ENCODE assay signal across 10 cellular contexts in the genomic region with DNA sequence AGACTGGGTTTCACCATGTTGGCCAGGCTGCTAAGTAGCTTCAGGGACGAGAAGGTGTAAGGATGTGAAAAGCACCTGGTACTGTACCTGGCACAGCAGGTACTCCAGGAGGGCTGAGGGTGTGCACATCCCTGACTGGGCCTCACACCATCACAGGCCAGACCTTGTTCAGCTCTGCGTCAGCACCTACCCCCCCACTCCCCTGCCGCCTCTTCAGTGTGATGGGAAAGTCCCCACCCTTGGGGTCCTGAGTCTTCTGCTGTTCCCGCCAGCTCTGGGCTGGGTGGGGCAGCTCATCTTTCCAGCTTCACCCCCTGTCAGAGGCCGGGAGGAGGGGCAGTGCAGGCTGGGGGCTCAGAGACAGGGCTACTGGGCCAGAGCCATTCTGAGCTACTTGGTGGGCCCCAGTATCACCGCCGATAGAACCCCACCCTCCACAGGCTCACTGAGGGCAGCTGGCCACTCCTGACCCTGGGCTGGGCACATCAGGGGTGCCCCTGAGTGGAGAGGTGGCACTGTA. TPM values are rescaled to one million over a fixed set of nuclear protein-coding genes. Genes with fewer than 3 reads are reported as not detected.
DNase-seq lines count a peak whose midpoint lies in the region; ATAC-seq, FAIRE-seq and TF ChIP-seq lines count a peak whose summit lies in the region.
"Had no signal": no experiment of that assay in that cellular context is flagged by ENCODE, and none has a peak within 500 bp of the region (broad histone marks: within the 10 kb centered on the region; RNA-seq: fewer than 3 reads in every experiment).

No MANE protein-coding gene starts in this region.

- H4K91ac ChIP-seq in IMR-90 (ENCODE audit: insufficient read depth, low read depth, low read length) = no peak overlapping the region

- CTCF ChIA-PET in IMR-90 (lab: Yijun Ruan, JAX) (no interaction called here), HepG2 (lab: Yijun Ruan, JAX; ENCODE audit: low intra/inter-chr PET ratio, low total read pairs) (no interaction called here), PC-9 (lab: Charles Lee) (no interaction called here)

- H4K8ac ChIP-seq in IMR-90 (ENCODE audit: low read depth in 2 of 2, low read length in 2 of 2) = no peak overlapping the region

- H3K56ac ChIP-seq in IMR-90 (ENCODE audit: extremely low read depth, insufficient read depth, low read length) = no peak overlapping the region

- H2BK15ac ChIP-seq in IMR-90 (ENCODE audit: low read depth, low read length) = no peak overlapping the region

- in situ Hi-C loops in IMR-90 (cut with MboI; ENCODE audit: low sequenced_read_pairs) = no loop called here
- in situ Hi-C loops in HepG2 (cut with HindIII; ENCODE audit: extremely low pct_ligation_motif_present, low pct_unique_long_range_greater_than_20kb) = no loop called here

- TF ChIP-seq RAD21 in IMR-90 (IDR thresholded peaks at IDR 0.05; ENCODE audit: low read length) (no peak), HepG2 (CRISPR knock-in tag; IDR thresholded peaks at IDR 0.05) (no peak)

- BruUV-seq in IMR-90 (replicated peaks; lab: Mats Ljungman, UMichigan) = no TSS peak
- no TSS peak for BruUV-seq in HepG2 (replicated peaks; lab: Mats Ljungman, UMichigan)
- no TSS peak for BruUV-seq in PC-9 (replicated peaks; lab: Mats Ljungman, UMichigan)

- no peaks in the 10 kb centered on the region for H3K9me2 ChIP-seq in PC-9 (ENCODE audit: insufficient read depth)

- TF ChIP-seq CTCF in IMR-90 (conservative IDR thresholded peaks at IDR 0.05; ENCODE audit: low read depth, low read length) (no peak), HepG2 (CRISPR knock-in tag; IDR thresholded peaks at IDR 0.05) (no peak), PC-9 (conservative IDR thresholded peaks at IDR 0.05) (no peak)

- H4K20me1 ChIP-seq in IMR-90 (ENCODE audit: insufficient read depth, low read length) = no peaks in the 10 kb centered on the region
- no peaks in the 10 kb centered on the region for H4K20me1 ChIP-seq in HepG2 (ENCODE audit: insufficient read depth, low read length)
- no peaks in the 10 kb centered on the region for H4K20me1 ChIP-seq in PC-9 (ENCODE audit: insufficient read depth)

- 100% methylated on average over 1 of the region's 7 CpGs; no CpG with 5 or more reads in 1 of the 2 experiments for WGBS in IMR-90 (ENCODE audit: extremely low coverage in 2 of 2, insufficient read length in 1 of 2), 2 experiments
- WGBS in HepG2 (ENCODE audit: low lambda C conversion rate) = 67% methylated on average over 2 of the region's 7 CpGs

- no peaks in the 10 kb centered on the region for H3K79me1 ChIP-seq in IMR-90 (ENCODE audit: low read depth in 1 of 2, low read length in 2 of 2)

- no peak overlapping the region for H3K14ac ChIP-seq in IMR-90 (replicated peaks; ENCODE audit: low read depth, low read length)

- ATAC-seq in IMR-90 (ENCODE audit: low read depth) (no peak), HepG2 (no peak), GM19324 (IDR thresholded peaks at IDR 0.05; ENCODE audit: low FRiP score, unreplicated experiment) (no peak)

- H3K9me3 ChIP-seq in IMR-90 (ENCODE audit: control insufficient read depth, insufficient read depth, low read length) = peaks cover 9% of the 10 kb centered on the region
- no peaks in the 10 kb centered on the region for H3K9me3 ChIP-seq in HepG2 (ENCODE audit: low read length)
- H3K9me3 ChIP-seq in PC-9 (ENCODE audit: insufficient read depth, low read depth) = no peaks in the 10 kb centered on the region

- H3K4me2 ChIP-seq in IMR-90 (ENCODE audit: low read depth, low read length) (no peak overlapping the region), HepG2 (ENCODE audit: low read depth, low read length) (peak overlapping the region; percentile 31; the same call in 1 of the 2 replicates), PC-9 (no peak overlapping the region)

- H3K4me3 ChIP-seq in IMR-90 (ENCODE audit: insufficient read depth, low read depth, low read length) (no peak overlapping the region), HepG2 (replicated peaks in 1 of 3; ENCODE audit: insufficient read depth in 1 of 3, low read depth in 2 of 3, low read length in 3 of 3) (no peak overlapping the region), PC-9 (no peak overlapping the region)

- H3K23ac ChIP-seq in IMR-90 (ENCODE audit: low read depth, low read length) = no peak overlapping the region

- H3K4ac ChIP-seq in IMR-90 (ENCODE audit: low read depth, low read length) = no peak overlapping the region

- H3K27ac ChIP-seq in IMR-90 (ENCODE audit: insufficient read depth, low read length) (no peak overlapping the region), HepG2 (ENCODE audit: extremely low read length, insufficient read depth, low read length) (no peak overlapping the region), PC-9 (no peak overlapping the region)
- H3K27ac ChIP-seq: epithelial cell of prostate had no signal

- H2AFZ ChIP-seq in IMR-90 (replicated peaks; ENCODE audit: low read length, poor library complexity) = peak overlapping the region; percentile 43
- no peak overlapping the region for H2AFZ ChIP-seq in HepG2 (ENCODE audit: low read length)
- no peak overlapping the region for H2AFZ ChIP-seq in PC-9

- H2BK20ac ChIP-seq in IMR-90 (ENCODE audit: low read depth, low read length) = no peak overlapping the region

- no peak overlapping the region for H3K18ac ChIP-seq in IMR-90 (ENCODE audit: low read depth, low read length)

- POLR2A ChIA-PET in IMR-90 (lab: Charles Lee; ENCODE audit: unreplicated experiment) = no interaction called here
- POLR2A ChIA-PET in HepG2 (lab: Yijun Ruan, JAX) = interaction anchor here (0.7 to 1.3 kb wide), 2 partner anchors 7 to 25 kb away, joined by 3 to 6 read pairs; no protein-coding TSS in a partner anchor
- POLR2A ChIA-PET in PC-9 (lab: Charles Lee; ENCODE audit: unreplicated experiment) = no interaction called here

- no peak overlapping the region for H2AK9ac ChIP-seq in IMR-90 (replicated peaks; ENCODE audit: low read depth, low read length, poor library complexity)

- H3K4me1 ChIP-seq in IMR-90 (ENCODE audit: control insufficient read depth, insufficient read depth, low read length) = peaks cover 2% of the 10 kb centered on the region; the same call in 1 of the 2 replicates
- H3K4me1 ChIP-seq in HepG2 (ENCODE audit: insufficient read depth, low read length) = peaks cover 65% of the 10 kb centered on the region
- H3K4me1 ChIP-seq in PC-9 (replicated peaks; ENCODE audit: insufficient read depth) = 0 out of 2 replicates have a peak, but pooled peaks cover 7% of the 10 kb centered on the region

- TF ChIP-seq POLR2A in IMR-90 (IDR thresholded peaks at IDR 0.05; ENCODE audit: low read depth, low read length) (no peak), HepG2 (IDR thresholded peaks at IDR 0.05; ENCODE audit: insufficient read depth in 1 of 2, low read depth in 2 of 2, low read length in 2 of 2) (no peak)

- DNase-seq in IMR-90 (no peak), HepG2 (ENCODE audit: low spot score) (no peak), PC-9 (no peak), NCI-H510A treated with DMSO at 0.1 percent for 48 hours (lab: John Stamatoyannopoulos, UW) (no peak), NCI-H2081 treated with DMSO at 0.1 percent for 48 hours (lab: John Stamatoyannopoulos, UW) (no peak)
- peak; percentile 44 for DNase-seq in activated CD8-positive, alpha-beta memory T cell treated with anti-CD3 and anti-CD28 coated beads, Interleukin-2, amount 50 U/mL, for 24 hours (ENCODE audit: extremely low read depth)
- DNase-seq in stimulated activated naive CD4-positive, alpha-beta T cell (lab: John Stamatoyannopoulos, UW) = peak; percentile 26 to 71 (median 40)
- DNase-seq: mesendoderm had no signal

- no peak overlapping the region for H4K5ac ChIP-seq in IMR-90 (ENCODE audit: low read depth, low read length)

- H3K36me3 ChIP-seq in IMR-90 (ENCODE audit: control insufficient read depth, insufficient read depth, low read length) (no peaks in the 10 kb centered on the region), HepG2 (replicated peaks in 1 of 2; ENCODE audit: control insufficient read depth in 1 of 2, insufficient read depth in 2 of 2, low read length in 2 of 2) (no peaks in the 10 kb centered on the region), PC-9 (ENCODE audit: low read depth) (no peaks in the 10 kb centered on the region)

- dilution Hi-C loops in IMR-90 (cut with HindIII; ENCODE audit: low sequenced_read_pairs, unreplicated experiment) = no loop called here

- no peak overlapping the region for H2BK5ac ChIP-seq in IMR-90 (ENCODE audit: low read depth, low read length, poor library complexity, severe bottlenecking)

- H3K9ac ChIP-seq in IMR-90 (ENCODE audit: low read depth, low read length) (no peak overlapping the region), HepG2 (ENCODE audit: insufficient read depth, low read depth, low read length) (no peak overlapping the region)

- FAIRE-seq in HepG2 (lab: Jason Lieb, UNC) = no peak

- H3K9me1 ChIP-seq in IMR-90 (ENCODE audit: insufficient read depth, low read length) = no peaks in the 10 kb centered on the region

- H3K27me3 ChIP-seq in IMR-90 (ENCODE audit: control insufficient read depth, insufficient read depth, low read length) = peaks cover 4% of the 10 kb centered on the region
- H3K27me3 ChIP-seq in HepG2 (ENCODE audit: control insufficient read depth in 1 of 2, insufficient read depth in 2 of 2, low read length in 2 of 2) = no peaks in the 10 kb centered on the region
- no peaks in the 10 kb centered on the region for H3K27me3 ChIP-seq in PC-9 (ENCODE audit: insufficient read depth, low read depth)

- TF ChIP-seq EP300 in HepG2 (IDR thresholded peaks at IDR 0.05; ENCODE audit: low read depth in 2 of 2, low read length in 2 of 2) (no peak), HepG2 (CRISPR knock-in tag; IDR thresholded peaks at IDR 0.05; ENCODE audit: borderline replicate concordance) (no peak)

- no peak overlapping the region for H2BK120ac ChIP-seq in IMR-90 (ENCODE audit: low read depth, low read length)

- intact Hi-C loops in IMR-90 (cut with micrococcal nuclease) = no loop called here
- intact Hi-C loops in HepG2 (cut with micrococcal nuclease; ENCODE audit: unreplicated experiment) = no loop called here
- intact Hi-C loops in PC-9 (cut with micrococcal nuclease; ENCODE audit: unreplicated experiment) = no loop called here

- peak overlapping the region; percentile 1; the same call in 1 of the 2 replicates for H2AK5ac ChIP-seq in IMR-90 (ENCODE audit: low read depth, low read length)

- H3K79me2 ChIP-seq in HepG2 (ENCODE audit: insufficient read depth, low read length) (no peaks in the 10 kb centered on the region), PC-9 (ENCODE audit: low read depth) (no peaks in the 10 kb centered on the region)

- H3F3A ChIP-seq in PC-9 (ENCODE audit: insufficient read depth, low read depth) = no peaks in the 10 kb centered on the region

RNA-seq across cellular contexts. Expression of a gene that starts 6.7 kb away (rescaled TPM):
- total RNA-seq in IMR-90 (2012; rRNA removed) = 8.9 and 9.0 TPM in 2 replicates
- 37.2 and 45.3 TPM in 2 replicates for polyA plus RNA-seq in IMR-90 (2012; rRNA removed)
- 20.8 and 21.2 TPM in 2 replicates for polyA plus RNA-seq in IMR-90 (2012; cell fraction: cytosol; rRNA removed)
- 229 and 480 TPM in 2 replicates for polyA plus RNA-seq in IMR-90 (2012; cell fraction: nucleus; rRNA removed; ENCODE audit: low replicate concordance)
- 7.0 and 16.9 TPM in 2 replicates for total RNA-seq in HepG2 (2016; rRNA removed; fragmentation: Illumina TruSeq; extraction: Trizol)
- total RNA-seq in HepG2 (2016; cell fraction: cytosol; rRNA removed; fragmentation: Illumina TruSeq; extraction: Trizol; ENCODE audit: low read depth) = 8.3 and 8.9 TPM in 2 replicates
- 6.0 and 17.5 TPM in 2 replicates for total RNA-seq in HepG2 (2016; cell fraction: insoluble cytoplasmic fraction; rRNA removed; fragmentation: Illumina TruSeq; extraction: Trizol)
- 10.1 and 13.2 TPM in 2 replicates for total RNA-seq in HepG2 (2016; cell fraction: membrane; rRNA removed; fragmentation: Illumina TruSeq; extraction: Trizol)
- 24.2 and 26.2 TPM in 2 replicates for total RNA-seq in HepG2 (2016; cell fraction: nucleus; rRNA removed; fragmentation: Illumina TruSeq; extraction: Trizol)
- 34.5 and 38.6 TPM in 2 replicates for polyA plus RNA-seq in HepG2 (2011; rRNA removed)
- polyA plus RNA-seq in HepG2 (2011; cell fraction: cytosol; rRNA removed) = 9.0 and 10.4 TPM in 2 replicates
- 190 and 200 TPM in 2 replicates for polyA plus RNA-seq in HepG2 (2011; cell fraction: nucleus; rRNA removed)
- polyA plus RNA-seq in HepG2 (2012) = 8.5 and 20.0 TPM in 2 replicates
- 8.6 and 9.1 TPM in 2 replicates for polyA plus RNA-seq in HepG2 (2016; cell fraction: cytosol; fragmentation: Illumina TruSeq; extraction: Trizol; ENCODE audit: low read depth)
- 8.9 and 10.1 TPM in 2 replicates for polyA plus RNA-seq in HepG2 (2016; cell fraction: insoluble cytoplasmic fraction; fragmentation: Illumina TruSeq; extraction: Trizol; ENCODE audit: low read depth)
- 12.6 and 15.4 TPM in 2 replicates for polyA plus RNA-seq in HepG2 (2016; cell fraction: membrane; fragmentation: Illumina TruSeq; extraction: Trizol; ENCODE audit: low read depth)
- 68.6 and 68.9 TPM in 2 replicates for polyA plus RNA-seq in HepG2 (2016; cell fraction: nucleus; fragmentation: Illumina TruSeq; extraction: Trizol; ENCODE audit: insufficient read depth, low read depth)
- 33.1 and 43.4 TPM in 2 replicates for polyA minus RNA-seq in HepG2 (2011; rRNA and poly(A)+ RNA removed; ENCODE audit: low replicate concordance)
- 8.4 and 8.5 TPM in 2 replicates for polyA minus RNA-seq in HepG2 (2011; cell fraction: cytosol; rRNA and poly(A)+ RNA removed)
- polyA minus RNA-seq in HepG2 (2011; cell fraction: nucleus; rRNA and poly(A)+ RNA removed) = 60.7 and 63.2 TPM in 2 replicates
- total RNA-seq in PC-9 (2021) = 40.4 and 54.0 TPM in 2 replicates

RNA-seq across cellular contexts. Expression of a gene that starts 30.1 kb away (rescaled TPM):
- total RNA-seq in IMR-90 (2012; rRNA removed) (33.3 and 36.9 TPM in 2 replicates), HepG2 (2016; rRNA removed; fragmentation: Illumina TruSeq; extraction: Trizol) (28.5 and 38.0 TPM in 2 replicates), PC-9 (2021) (37.1 and 44.8 TPM in 2 replicates)
- polyA plus RNA-seq in IMR-90 (2012; rRNA removed) (38.5 and 46.1 TPM in 2 replicates), HepG2 (2011; rRNA removed) (25.6 and 30.1 TPM in 2 replicates)
- 48.6 and 56.4 TPM in 2 replicates for polyA plus RNA-seq in IMR-90 (2012; cell fraction: cytosol; rRNA removed)
- 120 and 143 TPM in 2 replicates for polyA plus RNA-seq in IMR-90 (2012; cell fraction: nucleus; rRNA removed; ENCODE audit: low replicate concordance)
- 51.3 and 56.9 TPM in 2 replicates for total RNA-seq in HepG2 (2016; cell fraction: cytosol; rRNA removed; fragmentation: Illumina TruSeq; extraction: Trizol; ENCODE audit: low read depth)
- 23.8 and 37.4 TPM in 2 replicates for total RNA-seq in HepG2 (2016; cell fraction: insoluble cytoplasmic fraction; rRNA removed; fragmentation: Illumina TruSeq; extraction: Trizol)
- 75.6 and 77.4 TPM in 2 replicates for total RNA-seq in HepG2 (2016; cell fraction: membrane; rRNA removed; fragmentation: Illumina TruSeq; extraction: Trizol)
- total RNA-seq in HepG2 (2016; cell fraction: nucleus; rRNA removed; fragmentation: Illumina TruSeq; extraction: Trizol) = 22.8 and 24.6 TPM in 2 replicates
- polyA plus RNA-seq in HepG2 (2011; cell fraction: cytosol; rRNA removed) = 24.2 and 29.8 TPM in 2 replicates
- polyA plus RNA-seq in HepG2 (2011; cell fraction: nucleus; rRNA removed) = 85.8 and 92.8 TPM in 2 replicates
- 14.3 and 23.5 TPM in 2 replicates for polyA plus RNA-seq in HepG2 (2012)
- polyA plus RNA-seq in HepG2 (2016; cell fraction: cytosol; fragmentation: Illumina TruSeq; extraction: Trizol; ENCODE audit: low read depth) = 52.0 and 56.1 TPM in 2 replicates
- polyA plus RNA-seq in HepG2 (2016; cell fraction: insoluble cytoplasmic fraction; fragmentation: Illumina TruSeq; extraction: Trizol; ENCODE audit: low read depth) = 25.2 and 28.5 TPM in 2 replicates
- polyA plus RNA-seq in HepG2 (2016; cell fraction: membrane; fragmentation: Illumina TruSeq; extraction: Trizol; ENCODE audit: low read depth) = 60.4 and 61.0 TPM in 2 replicates
- 46.5 and 50.4 TPM in 2 replicates for polyA plus RNA-seq in HepG2 (2016; cell fraction: nucleus; fragmentation: Illumina TruSeq; extraction: Trizol; ENCODE audit: insufficient read depth, low read depth)
- polyA minus RNA-seq in HepG2 (2011; rRNA and poly(A)+ RNA removed; ENCODE audit: low replicate concordance) = 10.0 and 18.7 TPM in 2 replicates
- 8.1 and 8.4 TPM in 2 replicates for polyA minus RNA-seq in HepG2 (2011; cell fraction: cytosol; rRNA and poly(A)+ RNA removed)
- polyA minus RNA-seq in HepG2 (2011; cell fraction: nucleus; rRNA and poly(A)+ RNA removed) = 18.6 and 22.9 TPM in 2 replicates

RNA-seq across cellular contexts. Expression of a gene that starts 57.4 kb away (rescaled TPM):
- 117 and 122 TPM in 2 replicates for total RNA-seq in IMR-90 (2012; rRNA removed)
- polyA plus RNA-seq in IMR-90 (2012; rRNA removed) = 190 and 215 TPM in 2 replicates
- 170 and 354 TPM in 2 replicates for polyA plus RNA-seq in IMR-90 (2012; cell fraction: cytosol; rRNA removed)
- 291 and 369 TPM in 2 replicates for polyA plus RNA-seq in IMR-90 (2012; cell fraction: nucleus; rRNA removed; ENCODE audit: low replicate concordance)
- total RNA-seq in HepG2 (2016; rRNA removed; fragmentation: Illumina TruSeq; extraction: Trizol) = 122 and 133 TPM in 2 replicates
- total RNA-seq in HepG2 (2016; cell fraction: cytosol; rRNA removed; fragmentation: Illumina TruSeq; extraction: Trizol; ENCODE audit: low read depth) = 25.1 and 28.0 TPM in 2 replicates
- 104 and 117 TPM in 2 replicates for total RNA-seq in HepG2 (2016; cell fraction: insoluble cytoplasmic fraction; rRNA removed; fragmentation: Illumina TruSeq; extraction: Trizol)
- 56.9 and 59.3 TPM in 2 replicates for total RNA-seq in HepG2 (2016; cell fraction: membrane; rRNA removed; fragmentation: Illumina TruSeq; extraction: Trizol)
- total RNA-seq in HepG2 (2016; cell fraction: nucleus; rRNA removed; fragmentation: Illumina TruSeq; extraction: Trizol) = 109 and 119 TPM in 2 replicates
- 73.9 and 76.3 TPM in 2 replicates for polyA plus RNA-seq in HepG2 (2011; rRNA removed)
- polyA plus RNA-seq in HepG2 (2011; cell fraction: cytosol; rRNA removed) = 48.1 and 66.3 TPM in 2 replicates
- 210 and 221 TPM in 2 replicates for polyA plus RNA-seq in HepG2 (2011; cell fraction: nucleus; rRNA removed)
- 70.7 and 77.6 TPM in 2 replicates for polyA plus RNA-seq in HepG2 (2012)
- 11.6 and 13.4 TPM in 2 replicates for polyA plus RNA-seq in HepG2 (2016; cell fraction: cytosol; fragmentation: Illumina TruSeq; extraction: Trizol; ENCODE audit: low read depth)
- 90.6 and 120 TPM in 2 replicates for polyA plus RNA-seq in HepG2 (2016; cell fraction: insoluble cytoplasmic fraction; fragmentation: Illumina TruSeq; extraction: Trizol; ENCODE audit: low read depth)
- 40.3 and 41.9 TPM in 2 replicates for polyA plus RNA-seq in HepG2 (2016; cell fraction: membrane; fragmentation: Illumina TruSeq; extraction: Trizol; ENCODE audit: low read depth)
- polyA plus RNA-seq in HepG2 (2016; cell fraction: nucleus; fragmentation: Illumina TruSeq; extraction: Trizol; ENCODE audit: insufficient read depth, low read depth) = 163 and 167 TPM in 2 replicates
- 28.2 and 90.0 TPM in 2 replicates for polyA minus RNA-seq in HepG2 (2011; rRNA and poly(A)+ RNA removed; ENCODE audit: low replicate concordance)
- 43.0 and 48.4 TPM in 2 replicates for polyA minus RNA-seq in HepG2 (2011; cell fraction: cytosol; rRNA and poly(A)+ RNA removed)
- 99.5 and 109 TPM in 2 replicates for polyA minus RNA-seq in HepG2 (2011; cell fraction: nucleus; rRNA and poly(A)+ RNA removed)
- total RNA-seq in PC-9 (2021) = 178 and 181 TPM in 2 replicates

Comparison
In these comparisons a context has a peak if more than half of its experiments do, and no peak if none do; other contexts are left out.
1. DNase-seq: peak in activated CD8-positive, alpha-beta memory T cell treated with anti-CD3 and anti-CD28 coated beads, Interleukin-2, amount 50 U/mL, for 24 hours (single experiment) and stimulated activated naive CD4-positive, alpha-beta T cell (6 of 6); none in IMR-90 (single experiment), HepG2 (single experiment), PC-9 (0 of 2), NCI-H510A treated with DMSO at 0.1 percent for 48 hours (single experiment) and NCI-H2081 treated with DMSO at 0.1 percent for 48 hours (single experiment).